Comparison of ENCODE assay signal across 22 cellular contexts in genomic region chr2:111927723-111928122, GRCh38. TPM values are rescaled to one million over a fixed set of nuclear protein-coding genes. Genes with fewer than 3 reads are reported as not detected.
DNase-seq lines count a peak whose midpoint lies in the region; ATAC-seq, FAIRE-seq and TF ChIP-seq lines count a peak whose summit lies in the region.
"Had no signal": no experiment of that assay in that cellular context is flagged by ENCODE, and none has a peak within 500 bp of the region (broad histone marks: within the 10 kb centered on the region; RNA-seq: fewer than 3 reads in every experiment).

No MANE protein-coding gene starts in this region.

- no peaks in the 10 kb centered on the region for H4K20me1 ChIP-seq in K562 (replicated peaks; ENCODE audit: control insufficient read depth, insufficient read depth, low read length)

- H3K27me3 Mint-ChIP-seq in nephron (ENCODE audit: low read depth): no peaks in the 10 kb centered on the region
- peaks cover 2% of the 10 kb centered on the region for H3K27me3 Mint-ChIP-seq in chondrocyte (ENCODE audit: low read depth)
- H3K27me3 Mint-ChIP-seq: CD4-positive, alpha-beta T cell had no signal

- intact Hi-C loops in K562 (cut with micrococcal nuclease): no loop called here

- peak; percentile 78 for FAIRE-seq in K562 (lab: Jason Lieb, UNC)
- FAIRE-seq: A204.1, D721Med, G401.6, GM12892, GM18507, H54, HTR-8/SVneo had no signal

- 6% methylated on average over 2 of the region's 2 CpGs for WGBS in K562 (ENCODE audit: insufficient coverage, low coverage, missing lambda C conversion rate)

- no peak overlapping the region for H3K4me3 Mint-ChIP-seq in nephron
- H3K4me3 Mint-ChIP-seq in chondrocyte (ENCODE audit: unreplicated experiment): no peak overlapping the region
- H3K4me3 Mint-ChIP-seq: CD4-positive, alpha-beta T cell; GM23338; IgD-negative memory B cell had no signal

- TF ChIP-seq RAD21 in K562 (CRISPR knock-in tag; conservative IDR thresholded peaks at IDR 0.05 in 1 of 2, IDR thresholded peaks at IDR 0.05 in 1 of 2): no peak

- H3K9me3 ChIP-seq in K562 (replicated peaks; ENCODE audit: control insufficient read depth, insufficient read depth, low read depth, low read length): no peaks in the 10 kb centered on the region
- H3K9me3 ChIP-seq: BE2C had no signal

- DNase-seq in OCI-M1 (lab: John Stamatoyannopoulos, UW) (peak; percentile 8), K562 (ENCODE audit: extremely low read depth in 1 of 4, low spot score in 3 of 4) (peak in 2 of 4 experiments; percentile 54 to 60), NCI-H2196 treated with DMSO at 0.1 percent for 48 hours (lab: John Stamatoyannopoulos, UW; ENCODE audit: unreplicated experiment) (no peak), chondrocyte (ENCODE audit: low spot score) (no peak)
- DNase-seq in stimulated activated naive CD4-positive, alpha-beta T cell treated with Interleukin-2 at 50 U/mL for 16 hours (lab: John Stamatoyannopoulos, UW): no peak
- DNase-seq: ACHN; BE2C; C1 segment of cervical spinal cord; Caco-2; CD4-positive, alpha-beta T cell; HCEC 1CT had no signal

- peaks cover 34% of the 10 kb centered on the region for H3K36me3 Mint-ChIP-seq in nephron (ENCODE audit: low read depth)
- peaks cover 4% of the 10 kb centered on the region for H3K36me3 Mint-ChIP-seq in chondrocyte (ENCODE audit: low read depth)
- H3K36me3 Mint-ChIP-seq: IgD-negative memory B cell had no signal

- TF ChIP-seq POLR2A in K562 (conservative IDR thresholded peaks at IDR 0.05): no peak

- CTCF ChIA-PET in K562 (lab: Yijun Ruan, JAX; ENCODE audit: low intra/inter-chr PET ratio): no interaction called here

- no peaks in the 10 kb centered on the region for H3K9me3 Mint-ChIP-seq in nephron
- no peaks in the 10 kb centered on the region for H3K9me3 Mint-ChIP-seq in chondrocyte (ENCODE audit: low read depth)
- H3K9me3 Mint-ChIP-seq: CD4-positive, alpha-beta T cell; GM23338; IgD-negative memory B cell had no signal

- H3K79me2 ChIP-seq in K562 (ENCODE audit: control insufficient read depth, insufficient read depth, low read length): no peaks in the 10 kb centered on the region

- no peak overlapping the region; the same call in 1 of the 2 replicates for H3K4me2 ChIP-seq in K562 (ENCODE audit: insufficient read depth, low read length)
- H3K4me2 ChIP-seq: GM23338 had no signal

- no peaks in the 10 kb centered on the region; a peak in 3 of 5 replicates for H3K27me3 ChIP-seq in K562 (ENCODE audit: control insufficient read depth in 2 of 2, insufficient read depth in 2 of 2, low read length in 2 of 2)
- H3K27me3 ChIP-seq: BE2C had no signal

- no peak for TF ChIP-seq CTCF in C4-2B (conservative IDR thresholded peaks at IDR 0.05)
- no peak for TF ChIP-seq CTCF in K562 (IDR thresholded peaks at IDR 0.05 in 2 of 3, conservative IDR thresholded peaks at IDR 0.05 in 1 of 3; ENCODE audit: insufficient read depth in 2 of 3, low read depth in 1 of 3, low read length in 3 of 3)
- no peak for TF ChIP-seq CTCF in nephron (IDR thresholded peaks at IDR 0.05; ENCODE audit: unreplicated experiment in 3 of 3)
- no peak for TF ChIP-seq CTCF in chondrocyte (IDR thresholded peaks at IDR 0.05)

- H3K27ac ChIP-seq in C4-2B: peak overlapping the region; percentile 10
- no peak overlapping the region for H3K27ac ChIP-seq in K562 (ENCODE audit: extremely low read depth, low read depth, low read length)

- H3K36me3 ChIP-seq in K562 (ENCODE audit: control insufficient read depth, insufficient read depth, low read length): no peaks in the 10 kb centered on the region
- H3K36me3 ChIP-seq: BE2C had no signal

- H3K9ac ChIP-seq in K562 (ENCODE audit: insufficient read depth in 1 of 2, low read depth in 2 of 2, low read length in 2 of 2): no peak overlapping the region

- no peaks in the 10 kb centered on the region for H3K9me1 ChIP-seq in K562 (ENCODE audit: control insufficient read depth, insufficient read depth, low read length)

- H3K4me1 Mint-ChIP-seq in nephron: peaks cover 57% of the 10 kb centered on the region
- peaks cover 28% of the 10 kb centered on the region for H3K4me1 Mint-ChIP-seq in chondrocyte (ENCODE audit: low read depth)
- H3K4me1 Mint-ChIP-seq: IgD-negative memory B cell had no signal

- in situ Hi-C loops in K562 (cut with MboI): no loop called here

- peak overlapping the region; percentile 85 to 95 (median 94) for H3K27ac Mint-ChIP-seq in nephron
- H3K27ac Mint-ChIP-seq in chondrocyte (ENCODE audit: unreplicated experiment): no peak overlapping the region
- H3K27ac Mint-ChIP-seq: CD4-positive, alpha-beta T cell; GM23338; IgD-negative memory B cell had no signal

- no peak overlapping the region for H2AFZ ChIP-seq in K562 (ENCODE audit: low read depth, low read length)
- H2AFZ ChIP-seq: GM23338 had no signal

- peaks cover 6 to 8% of the 10 kb centered on the region in 2 experiments; a peak in 3 of 5 replicates for H3K4me1 ChIP-seq in K562 (replicated peaks in 1 of 2; ENCODE audit: control insufficient read depth in 2 of 2, insufficient read depth in 2 of 2, low read length in 2 of 2)
- H3K4me1 ChIP-seq: BE2C had no signal

- H3K4me3 ChIP-seq in K562: no peak overlapping the region
- H3K4me3 ChIP-seq: GM23338 had no signal

- BruUV-seq in K562 (replicated peaks; lab: Mats Ljungman, UMichigan): no TSS peak

- peak; percentile 85 for ATAC-seq in K562
- ATAC-seq: GM23338 had no signal

- TF ChIP-seq EP300 in K562 (IDR thresholded peaks at IDR 0.05; ENCODE audit: low read length): peak; percentile 50; the same call in 1 of the 2 replicates

- POLR2A ChIA-PET in K562 (lab: Yijun Ruan, JAX): interaction anchor here (1.0 kb wide), 1 partner anchor 9 kb away, joined by 3 read pairs; no protein-coding TSS in a partner anchor

TF ChIP-seq in K562, 482 proteins besides CTCF, POLR2A, EP300 and RAD21 (continues in another document):
- TF ChIP-seq ZNF696 (CRISPR knock-in tag; conservative IDR thresholded peaks at IDR 0.05) (no peak), ETV5 (CRISPR knock-in tag; IDR thresholded peaks at IDR 0.05; ENCODE audit: low read depth) (no peak)

RNA-seq across cellular contexts. Expression of gene MERTK, which starts 29.3 kb away (rescaled TPM):
- total RNA-seq in K562 (2011; cell fraction: chromatin; rRNA removed; ENCODE audit: low replicate concordance): 5.8 and 6.9 TPM in 2 replicates
- total RNA-seq in K562 (2011; cell fraction: nucleolus; rRNA removed): 5.0 and 5.3 TPM in 2 replicates
- total RNA-seq in K562 (2011; cell fraction: nucleoplasm; rRNA removed): 4.0 and 4.7 TPM in 2 replicates
- total RNA-seq in K562 (2014; rRNA removed) (0.82 and 1.1 TPM in 2 replicates), K562 (2014; rRNA removed; fragmentation: Illumina TruSeq; extraction: Trizol) (0.73 and 0.83 TPM in 2 replicates), K562 (2015; rRNA removed; fragmentation: Illumina TruSeq; extraction: Trizol) (0.62 and 0.68 TPM in 2 replicates), K562 (2021) (1.1 and 1.4 TPM in 2 replicates), chondrocyte (3.1 to 6.4 TPM (median 3.2 TPM) in 3 replicates)
- polyA plus RNA-seq in K562 (2011; rRNA removed) (1.6 and 2.7 TPM in 2 replicates), K562 (2014; fragmentation: Illumina TruSeq; extraction: Trizol) (0.93 and 1.2 TPM in 2 replicates), K562 (2014; fragmentation: Nextera tagmentation; extraction: Ambion mirVana) (under 1 TPM; 0.23 to 0.31 TPM), K562 (2014; rRNA removed) (0.74 and 1.3 TPM in 2 replicates)
- polyA plus RNA-seq in K562 (2011; cell fraction: cytosol; rRNA removed): 1.7 and 2.3 TPM in 2 replicates
- polyA plus RNA-seq in K562 (2011; cell fraction: nucleus; rRNA removed): 2.4 and 3.4 TPM in 2 replicates
- 0.96 and 1.6 TPM in 2 replicates for polyA plus RNA-seq in K562 (2012)
- polyA minus RNA-seq in K562 (2011; rRNA and poly(A)+ RNA removed): 2.4 and 4.1 TPM in 2 replicates
- polyA minus RNA-seq in K562 (2011; cell fraction: cytosol; rRNA and poly(A)+ RNA removed): 1.4 and 1.8 TPM in 2 replicates
- 1.5 and 3.2 TPM in 2 replicates for polyA minus RNA-seq in K562 (2011; cell fraction: nucleus; rRNA and poly(A)+ RNA removed)

RNA-seq across cellular contexts. Expression of gene ANAPC1, which starts 43.7 kb away (rescaled TPM):
- 248 and 378 TPM in 2 replicates for total RNA-seq in K562 (2011; cell fraction: chromatin; rRNA removed; ENCODE audit: low replicate concordance)
- 149 and 174 TPM in 2 replicates for total RNA-seq in K562 (2011; cell fraction: nucleolus; rRNA removed)
- 181 and 218 TPM in 2 replicates for total RNA-seq in K562 (2011; cell fraction: nucleoplasm; rRNA removed)
- total RNA-seq in K562 (2014; rRNA removed): 126 and 155 TPM in 2 replicates
- total RNA-seq in K562 (2014; rRNA removed; fragmentation: Illumina TruSeq; extraction: Trizol): 97.8 and 98.2 TPM in 2 replicates
- total RNA-seq in K562 (2015; rRNA removed; fragmentation: Illumina TruSeq; extraction: Trizol): 84.3 and 87.1 TPM in 2 replicates
- total RNA-seq in K562 (2021): 102 and 112 TPM in 2 replicates
- 67.3 and 78.2 TPM in 2 replicates for polyA plus RNA-seq in K562 (2011; rRNA removed)
- 42.5 and 56.6 TPM in 2 replicates for polyA plus RNA-seq in K562 (2011; cell fraction: cytosol; rRNA removed)
- polyA plus RNA-seq in K562 (2011; cell fraction: nucleus; rRNA removed): 87.3 and 96.1 TPM in 2 replicates
- polyA plus RNA-seq in K562 (2012): 25.3 and 38.9 TPM in 2 replicates
- polyA plus RNA-seq in K562 (2014; fragmentation: Illumina TruSeq; extraction: Trizol): 52.2 and 61.3 TPM in 2 replicates
- 10 to 100 TPM; 14.0 to 18.9 TPM for polyA plus RNA-seq in K562 (2014; fragmentation: Nextera tagmentation; extraction: Ambion mirVana)
- 57.5 and 77.5 TPM in 2 replicates for polyA plus RNA-seq in K562 (2014; rRNA removed)
- 219 and 246 TPM in 2 replicates for polyA minus RNA-seq in K562 (2011; rRNA and poly(A)+ RNA removed)
- 81.3 and 88.9 TPM in 2 replicates for polyA minus RNA-seq in K562 (2011; cell fraction: cytosol; rRNA and poly(A)+ RNA removed)
- 185 and 193 TPM in 2 replicates for polyA minus RNA-seq in K562 (2011; cell fraction: nucleus; rRNA and poly(A)+ RNA removed)
- total RNA-seq in chondrocyte: 20.7 to 33.9 TPM (median 21.7 TPM) in 3 replicates
